Comparison of ENCODE assay signal across 9 cellular contexts in the genomic region with DNA sequence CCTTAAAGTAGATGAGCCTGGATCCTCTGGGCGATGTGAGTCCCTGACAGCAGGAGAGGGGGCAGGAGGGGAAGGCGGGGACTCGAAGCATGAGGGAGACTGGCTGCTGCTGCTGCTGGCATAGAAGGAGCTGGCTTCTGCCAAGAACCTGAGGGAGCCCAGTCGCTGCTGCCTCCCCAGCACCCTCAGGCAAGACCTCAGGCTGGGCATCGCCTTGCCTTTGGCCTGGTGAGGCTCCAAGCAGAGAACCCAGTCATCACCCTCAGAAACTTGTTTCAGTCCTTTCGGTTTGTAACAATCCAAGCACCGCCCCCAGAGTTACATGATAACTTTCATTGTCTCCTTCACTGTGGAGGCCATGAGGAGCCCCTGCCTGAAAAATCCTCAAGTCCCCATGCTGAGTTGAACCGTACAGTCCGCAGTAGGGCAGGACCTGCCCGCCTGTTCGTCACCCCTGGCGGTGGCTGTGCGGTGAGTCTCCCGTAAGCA. TPM values are rescaled to one million over a fixed set of nuclear protein-coding genes. Genes with fewer than 3 reads are reported as not detected.
DNase-seq lines count a peak whose midpoint lies in the region; ATAC-seq and FAIRE-seq lines count a peak whose summit lies in the region.
"Had no signal": no experiment of that assay in that cellular context is flagged by ENCODE, and none has a peak within 500 bp of the region (broad histone marks: within the 10 kb centered on the region; RNA-seq: fewer than 3 reads in every experiment).

No MANE protein-coding gene starts in this region.

- WGBS in adipose tissue, 3 donors = 29 to 54% (median 38%) methylated on average over 14 of the region's 14 CpGs
- 36 to 45% (median 44%) methylated on average over 14 of the region's 14 CpGs for WGBS in small intestine, 3 donors

- H3K27me3 ChIP-seq in HUES48 (ENCODE audit: control insufficient read depth, insufficient read depth, low read length) = no peaks in the 10 kb centered on the region
- no peaks in the 10 kb centered on the region for H3K27me3 ChIP-seq in iPS-18a (ENCODE audit: control insufficient read depth, insufficient read depth, low read length)
- H3K27me3 ChIP-seq in subcutaneous abdominal adipose tissue (ENCODE audit: control insufficient read depth in 5 of 5, insufficient read depth in 4 of 5, low read length in 5 of 5) = peaks cover 8 to 22% (median 15%) of the 10 kb centered on the region in 5 donors
- no peaks in the 10 kb centered on the region for H3K27me3 ChIP-seq in small intestine (ENCODE audit: control insufficient read depth in 2 of 2, insufficient read depth in 2 of 2, low read length in 2 of 2)

- H3K4me1 ChIP-seq in HUES48 (ENCODE audit: control insufficient read depth, insufficient read depth, low read length) (peaks cover 14% of the 10 kb centered on the region), iPS-18a (ENCODE audit: control insufficient read depth, low read depth, low read length) (peaks cover 7% of the 10 kb centered on the region), subcutaneous abdominal adipose tissue (ENCODE audit: control insufficient read depth in 5 of 5, insufficient read depth in 5 of 5, low read length in 5 of 5) (peaks cover 0 to 15% (median 10%) of the 10 kb centered on the region in 5 donors), small intestine (ENCODE audit: control insufficient read depth in 2 of 2, insufficient read depth in 1 of 2, low read depth in 1 of 2, low read length in 1 of 2) (no peaks in the 10 kb centered on the region)

- DNase-seq in DMS114 treated with DMSO at 0.1 percent for 48 hours (lab: John Stamatoyannopoulos, UW; ENCODE audit: unreplicated experiment) (no peak), MV-4-11 (lab: John Stamatoyannopoulos, UW) (no peak), small intestine (no peak)
- DNase-seq: effector memory CD8-positive, alpha-beta T cell had no signal

- no peak for FAIRE-seq in small intestine (lab: Jason Lieb, UNC)

- H3K27ac ChIP-seq in HUES48 (ENCODE audit: low read depth, low read length) (no peak overlapping the region), adipose tissue (ENCODE audit: low read depth, low read length) (peak overlapping the region; percentile 31), iPS-18a (ENCODE audit: low read length) (no peak overlapping the region), subcutaneous abdominal adipose tissue (ENCODE audit: low read depth, low read length) (no peak overlapping the region), small intestine (ENCODE audit: low read depth in 1 of 2, low read length in 1 of 2) (no peak overlapping the region)

- ATAC-seq in GM21737 (IDR thresholded peaks at IDR 0.05; ENCODE audit: unreplicated experiment) = no peak
- ATAC-seq: effector memory CD8-positive, alpha-beta T cell had no signal

- 0 out of 2 replicates have a peak overlapping the region, but pooled peaks have one; percentile 1 for H3K9ac ChIP-seq in HUES48 (ENCODE audit: low read depth, low read length)
- peak overlapping the region; percentile 19 for H3K9ac ChIP-seq in iPS-18a (ENCODE audit: low read length)
- H3K9ac ChIP-seq in subcutaneous abdominal adipose tissue (ENCODE audit: low read length in 5 of 5) = no peak overlapping the region

- H3K9me3 ChIP-seq in HUES48 (ENCODE audit: control insufficient read depth, insufficient read depth, low read length) (peaks cover 4% of the 10 kb centered on the region; the same call in 1 of the 2 replicates), iPS-18a (ENCODE audit: control insufficient read depth, low read depth, low read length) (peaks cover 2% of the 10 kb centered on the region), subcutaneous abdominal adipose tissue (ENCODE audit: control insufficient read depth in 5 of 5, low read length in 5 of 5) (peaks cover 0 to 6% (median 3%) of the 10 kb centered on the region in 5 donors), small intestine (ENCODE audit: control insufficient read depth, low read depth) (no peaks in the 10 kb centered on the region)

- H3K4me3 ChIP-seq in HUES48 (ENCODE audit: low read depth, low read length) = no peak overlapping the region
- H3K4me3 ChIP-seq in iPS-18a (ENCODE audit: low read length) = peak overlapping the region; percentile 31
- H3K4me3 ChIP-seq in subcutaneous abdominal adipose tissue (ENCODE audit: low read depth in 1 of 5, low read length in 5 of 5) = peak overlapping the region; percentile 24 to 62 (median 44)
- H3K4me3 ChIP-seq in small intestine (ENCODE audit: low read depth in 1 of 2, low read length in 2 of 2) = no peak overlapping the region

- H3K36me3 ChIP-seq in HUES48 (ENCODE audit: control insufficient read depth, insufficient read depth, low read length) (no peaks in the 10 kb centered on the region), iPS-18a (ENCODE audit: control insufficient read depth, low read depth, low read length) (no peaks in the 10 kb centered on the region), subcutaneous abdominal adipose tissue (ENCODE audit: control insufficient read depth in 5 of 5, insufficient read depth in 5 of 5, low read length in 5 of 5) (no peaks in the 10 kb centered on the region), small intestine (ENCODE audit: control insufficient read depth in 2 of 2, insufficient read depth in 2 of 2, low read length in 2 of 2) (no peaks in the 10 kb centered on the region)

RNA-seq across cellular contexts. Expression of gene POFUT2, which starts 38.8 kb away (rescaled TPM):
- 10 to 100 TPM; 13.7 to 23.3 (median 15.9) TPM for polyA plus RNA-seq in adipose tissue
- polyA plus RNA-seq in small intestine = 10 to 100 TPM; 13.5 to 34.4 (median 20.0) TPM

Comparison
In these comparisons a context has a peak if more than half of its experiments do, and no peak if none do; other contexts are left out.
1. H3K4me3 ChIP-seq: peak in iPS-18a (single experiment) and subcutaneous abdominal adipose tissue (5 of 5); none in HUES48 (single experiment) and small intestine (0 of 2).
2. H3K9ac ChIP-seq: peak in HUES48 (single experiment) and iPS-18a (single experiment); none in subcutaneous abdominal adipose tissue (0 of 5).